ENCODE assay signal across 8 cellular contexts in the genomic region with DNA sequence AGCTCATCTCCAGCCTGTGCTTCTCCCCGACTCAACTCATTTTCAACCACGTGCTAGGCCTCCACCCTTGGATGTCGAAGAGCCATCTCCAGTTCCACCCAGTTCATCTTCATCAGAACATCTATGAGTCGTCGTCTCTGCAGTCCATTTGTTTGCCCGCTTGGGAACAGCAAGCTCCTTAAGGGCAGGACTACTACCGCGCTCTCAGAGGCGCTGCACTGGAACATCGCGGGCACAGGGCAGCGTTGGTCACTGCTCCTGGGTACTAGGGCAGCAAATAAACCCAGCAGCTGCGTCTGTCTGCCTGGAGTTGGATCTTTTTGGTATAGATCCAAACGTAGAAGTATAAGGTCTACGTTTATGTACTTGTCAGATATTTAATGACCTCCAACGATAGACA. TPM values are rescaled to one million over a fixed set of nuclear protein-coding genes. Genes with fewer than 3 reads are reported as not detected.
A peak's percentile ranks its signal among the peaks of the same experiment; 100 is the strongest.
DNase-seq lines count a peak whose midpoint lies in the region; ATAC-seq and TF ChIP-seq lines count a peak whose summit lies in the region.

No MANE protein-coding gene starts in this region.

- TF ChIP-seq POLR2A in breast epithelium (IDR thresholded peaks at IDR 0.05) = no peak

- H3K36me3 ChIP-seq in breast epithelium = no peaks in the 10 kb centered on the region

- peak overlapping the region; percentile 88 for H3K27ac Mint-ChIP-seq in CD4-positive, alpha-beta T cell
- peak overlapping the region; percentile 75 to 92 for H3K27ac Mint-ChIP-seq in stimulated activated naive CD8-positive, alpha-beta T cell treated with anti-CD3 and anti-CD28 coated beads, Interleukin-15, amount 100 ng/mL, for 72 hours

- peaks cover 3% of the 10 kb centered on the region for H3K9me3 Mint-ChIP-seq in CD4-positive, alpha-beta T cell
- H3K9me3 Mint-ChIP-seq in stimulated activated naive CD8-positive, alpha-beta T cell treated with anti-CD3 and anti-CD28 coated beads, Interleukin-15, amount 100 ng/mL, for 72 hours = peaks cover 13 to 15% of the 10 kb centered on the region in 2 donors

- H3K36me3 Mint-ChIP-seq in CD4-positive, alpha-beta T cell (ENCODE audit: low read depth) = peaks cover 15% of the 10 kb centered on the region

- H3K4me1 Mint-ChIP-seq in CD4-positive, alpha-beta T cell (ENCODE audit: low read depth) = peaks cover 48% of the 10 kb centered on the region
- peaks cover 43% of the 10 kb centered on the region for H3K4me1 Mint-ChIP-seq in stimulated activated naive CD8-positive, alpha-beta T cell treated with anti-CD3 and anti-CD28 coated beads, Interleukin-15, amount 100 ng/mL, for 72 hours

- peak overlapping the region; percentile 91 for H3K4me3 Mint-ChIP-seq in CD4-positive, alpha-beta T cell
- peak overlapping the region; percentile 77 to 86 for H3K4me3 Mint-ChIP-seq in stimulated activated naive CD8-positive, alpha-beta T cell treated with anti-CD3 and anti-CD28 coated beads, Interleukin-15, amount 100 ng/mL, for 72 hours

- DNase-seq in CD4-positive, alpha-beta T cell = peak in 1 of 10 experiments; percentile 10
- DNase-seq in NCI-H345 (lab: John Stamatoyannopoulos, UW) (peak; percentile 7), breast epithelium (ENCODE audit: low spot score in 2 of 2) (no peak), kidney tubule cell (ENCODE audit: low spot score) (peak; percentile 14), DMS153 treated with DMSO at 0.1 percent for 48 hours (lab: John Stamatoyannopoulos, UW; ENCODE audit: unreplicated experiment) (no peak), SKM-1 (lab: John Stamatoyannopoulos, UW; ENCODE audit: unreplicated experiment) (no peak), inferior parietal cortex (ENCODE audit: extremely low spot score) (no peak)
- DNase-seq in stimulated activated naive CD8-positive, alpha-beta T cell treated with anti-CD3 and anti-CD28 coated beads, Interleukin-15, amount 100 ng/mL, for 72 hours = no peak

- TF ChIP-seq CTCF in CD4-positive, alpha-beta T cell (IDR thresholded peaks at IDR 0.05) = no peak
- no peak for TF ChIP-seq CTCF in breast epithelium (IDR thresholded peaks at IDR 0.05)

- CTCF ChIA-PET in CD4-positive, alpha-beta T cell (lab: Charles Lee) = interaction anchor here (1.8 kb wide), 1 partner anchor 26 kb away, joined by 7 read pairs; no protein-coding TSS in a partner anchor

- intact Hi-C loops in CD4-positive, alpha-beta T cell (cut with DNase I, micrococcal nuclease) = no loop called here
- intact Hi-C loops in breast epithelium (cut with DNase I; ENCODE audit: low total_unique reads) = no loop called here

- no peaks in the 10 kb centered on the region for H3K27me3 Mint-ChIP-seq in CD4-positive, alpha-beta T cell
- no peaks in the 10 kb centered on the region for H3K27me3 Mint-ChIP-seq in stimulated activated naive CD8-positive, alpha-beta T cell treated with anti-CD3 and anti-CD28 coated beads, Interleukin-15, amount 100 ng/mL, for 72 hours

- POLR2A ChIA-PET in CD4-positive, alpha-beta T cell (lab: Charles Lee) = interaction anchor here (0.8 to 2.5 kb wide), 5 partner anchors 26 to 50 kb away, joined by 3 to 19 read pairs (median 5); no protein-coding TSS in a partner anchor

- H3K9me3 ChIP-seq in CD4-positive, alpha-beta T cell (ENCODE audit: control insufficient read depth, low read length) = no peaks in the 10 kb centered on the region
- no peaks in the 10 kb centered on the region for H3K9me3 ChIP-seq in breast epithelium

- ATAC-seq in CD4-positive, alpha-beta T cell (ENCODE audit: poor library complexity) = no peak
- no peak for ATAC-seq in stimulated activated naive CD8-positive, alpha-beta T cell treated with anti-CD3 and anti-CD28 coated beads, Interleukin-15, amount 100 ng/mL, for 72 hours

- no peaks in the 10 kb centered on the region for H3K27me3 ChIP-seq in CD4-positive, alpha-beta T cell (ENCODE audit: control insufficient read depth, insufficient read depth, low read length)
- H3K27me3 ChIP-seq in breast epithelium = no peaks in the 10 kb centered on the region

- H3K4me3 ChIP-seq in breast epithelium = peak overlapping the region; percentile 70 to 99 (median 81)

- peak overlapping the region; percentile 95 for H3K27ac ChIP-seq in CD4-positive, alpha-beta T cell (ENCODE audit: low read depth, low read length)
- peak overlapping the region; percentile 98 to 99 for H3K27ac ChIP-seq in breast epithelium

- H3K4me1 ChIP-seq in breast epithelium = peaks cover 0 to 3% of the 10 kb centered on the region in 2 donors

RNA-seq across cellular contexts. Expression of gene PRDM2, which starts 0.5 kb away (rescaled TPM):
- 100 to 1,000 TPM; 136 to 140 TPM for total RNA-seq in CD4-positive, alpha-beta T cell
- total RNA-seq in breast epithelium = 10 to 100 TPM; 45.6 to 57.1 (median 47.2) TPM

Comparison
In these comparisons a context has a peak if more than half of its experiments do, and no peak if none do; other contexts are left out.
1. DNase-seq: peak in NCI-H345 (single experiment) and kidney tubule cell (single experiment); none in breast epithelium (0 of 2), stimulated activated naive CD8-positive, alpha-beta T cell treated with anti-CD3 and anti-CD28 coated beads, Interleukin-15, amount 100 ng/mL, for 72 hours (0 of 2), DMS153 treated with DMSO at 0.1 percent for 48 hours (single experiment), SKM-1 (single experiment) and inferior parietal cortex (single experiment).